Comparison of ENCODE assay signal across 14 cellular contexts in the genomic region with DNA sequence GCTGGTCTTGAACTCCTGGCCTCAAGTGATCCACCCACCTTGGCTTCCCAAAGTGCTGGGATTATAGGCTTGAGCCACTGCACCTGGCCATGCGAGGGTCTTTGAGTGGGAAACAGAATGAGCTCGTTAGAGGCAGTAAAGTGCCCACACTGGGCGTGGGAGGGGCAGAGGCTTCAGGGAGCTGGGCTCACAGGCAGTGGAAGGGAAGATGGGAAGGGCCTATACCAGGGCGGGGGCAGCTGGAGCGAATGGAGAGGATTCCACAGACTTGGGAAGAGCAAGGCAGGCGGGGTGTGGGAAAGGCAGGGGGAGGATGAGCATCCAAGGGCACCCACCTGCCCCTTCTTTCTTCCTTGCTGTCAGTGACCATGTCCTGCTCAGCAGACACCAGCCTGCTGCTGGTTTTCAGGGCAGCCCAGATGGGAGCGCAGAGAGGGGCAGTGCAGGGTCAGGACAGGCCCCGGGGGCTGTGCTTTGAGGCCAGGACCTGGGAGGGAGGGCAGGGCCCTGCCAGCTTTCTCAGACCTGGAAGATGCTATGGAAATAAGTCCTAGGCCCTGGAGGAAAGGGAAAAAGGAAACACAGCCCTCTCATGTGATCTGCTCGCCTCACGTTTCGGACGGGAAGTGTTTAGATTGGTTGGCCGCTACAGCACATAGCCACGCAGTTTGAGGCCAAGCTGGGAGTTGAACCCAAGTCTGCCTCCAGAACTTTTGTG. TPM values are rescaled to one million over a fixed set of nuclear protein-coding genes. Genes with fewer than 3 reads are reported as not detected.
DNase-seq lines count a peak whose midpoint lies in the region; ATAC-seq and TF ChIP-seq lines count a peak whose summit lies in the region.
"Had no signal": no experiment of that assay in that cellular context is flagged by ENCODE, and none has a peak within 500 bp of the region (broad histone marks: within the 10 kb centered on the region; RNA-seq: fewer than 3 reads in every experiment).

No MANE protein-coding gene starts in this region.

- TSS peak; percentile 6 for BruUV-seq in Calu3 (replicated peaks; lab: Mats Ljungman, UMichigan)

- H3K27ac Mint-ChIP-seq in Calu3 (ENCODE audit: unreplicated experiment), result no peak overlapping the region
- peak overlapping the region in 3 of 5 experiments; percentile 19 to 91 (median 77) for H3K27ac Mint-ChIP-seq in brain
- H3K27ac Mint-ChIP-seq in nephron progenitor cell, result peak overlapping the region; percentile 93

- H3K4me1 Mint-ChIP-seq in Calu3 (ENCODE audit: low read depth, unreplicated experiment), result no peaks in the 10 kb centered on the region
- peaks cover 33% of the 10 kb centered on the region for H3K4me1 Mint-ChIP-seq in brain
- peaks cover 34% of the 10 kb centered on the region for H3K4me1 Mint-ChIP-seq in nephron progenitor cell

- H3K4me3 ChIP-seq in HEK293 (ENCODE audit: low read depth, low read length), result no peak overlapping the region

- no peaks in the 10 kb centered on the region for H3K27me3 Mint-ChIP-seq in Calu3 (ENCODE audit: unreplicated experiment)
- no peaks in the 10 kb centered on the region for H3K27me3 Mint-ChIP-seq in brain
- H3K27me3 Mint-ChIP-seq in nephron progenitor cell (ENCODE audit: low read depth, poor library complexity), result peaks cover 8% of the 10 kb centered on the region

- TF ChIP-seq CTCF in Calu3 (IDR thresholded peaks at IDR 0.05; ENCODE audit: unreplicated experiment), result no peak
- no peak for TF ChIP-seq CTCF in HEK293 (tag by site-specific recombination; IDR thresholded peaks at IDR 0.05)
- TF ChIP-seq CTCF in brain (conservative IDR thresholded peaks at IDR 0.05), result no peak
- no peak for TF ChIP-seq CTCF in nephron progenitor cell (IDR thresholded peaks at IDR 0.05)

- no peak for DNase-seq in Calu3
- DNase-seq in nephron progenitor cell, result no peak
- DNase-seq in AG20443 (ENCODE audit: low spot score), result no peak
- no peak for DNase-seq in HUDEP-2 (lab: John Stamatoyannopoulos, UW; ENCODE audit: unreplicated experiment in 76 of 76)
- DNase-seq: NCI-H1417 treated with DMSO at 0.1 percent for 48 hours, SHP77 treated with DMSO at 0.1 percent for 48 hours, T-helper 2 cell had no signal

- intact Hi-C loops in Calu3 (cut with micrococcal nuclease; ENCODE audit: unreplicated experiment), result loop anchor here (10.0 kb wide), 1 partner anchor 93 kb away; no protein-coding TSS in a partner anchor

- H3K36me3 Mint-ChIP-seq in Calu3 (ENCODE audit: insufficient read depth, unreplicated experiment) (peaks cover 30% of the 10 kb centered on the region), brain (peaks cover 34% of the 10 kb centered on the region), nephron progenitor cell (ENCODE audit: low read depth) (peaks cover 39% of the 10 kb centered on the region)

- CTCF ChIA-PET in Calu3 (lab: Charles Lee) (no interaction called here), HEK293 (lab: Yijun Ruan, JAX) (interaction anchor here (6.6 kb wide), 1 partner anchor 14 kb away, joined by 40 read pairs; no protein-coding TSS in a partner anchor)

- POLR2A ChIA-PET in HEK293 (lab: Yijun Ruan, JAX), result no interaction called here

- H3K9me3 ChIP-seq in HEK293 (ENCODE audit: control insufficient read depth, insufficient read depth, low read depth, low read length), result no peaks in the 10 kb centered on the region

- H3K36me3 ChIP-seq in HEK293 (ENCODE audit: control insufficient read depth in 2 of 2, insufficient read depth in 1 of 2, low read length in 2 of 2), result peaks cover 18 to 35% of the 10 kb centered on the region in 2 experiments

- H3K4me3 Mint-ChIP-seq in Calu3 (ENCODE audit: low read depth, unreplicated experiment) (no peak overlapping the region), brain (peak overlapping the region in 1 of 5 experiments; percentile 9), nephron progenitor cell (no peak overlapping the region)

- ATAC-seq in GM19395 (IDR thresholded peaks at IDR 0.05; ENCODE audit: unreplicated experiment), result no peak
- no peak for ATAC-seq in HG02763 (IDR thresholded peaks at IDR 0.05; ENCODE audit: unreplicated experiment)
- ATAC-seq: HCT116 had no signal

- H3K4me1 ChIP-seq in HEK293 (ENCODE audit: control insufficient read depth, insufficient read depth, low read length), result peaks cover 7% of the 10 kb centered on the region; the same call in 1 of the 2 replicates
- H3K4me1 ChIP-seq: parathyroid adenoma had no signal

- H3K27ac ChIP-seq in HEK293 (ENCODE audit: extremely low read depth, low read depth, low read length), result no peak overlapping the region; the same call in 1 of the 2 replicates
- H3K27ac ChIP-seq: parathyroid adenoma had no signal

- no peaks in the 10 kb centered on the region for H3K9me3 Mint-ChIP-seq in Calu3 (ENCODE audit: low read depth, unreplicated experiment)
- H3K9me3 Mint-ChIP-seq in brain, result peaks cover 0 to 6% (median 5%) of the 10 kb centered on the region in 5 experiments
- H3K9me3 Mint-ChIP-seq in nephron progenitor cell, result no peaks in the 10 kb centered on the region

TF ChIP-seq in HEK293, 187 proteins besides CTCF, POLR2A, EP300 and RAD21:
- TF ChIP-seq SP2 (tag by site-specific recombination; IDR thresholded peaks at IDR 0.05) (peak; percentile 40), ZNF24 (tag by site-specific recombination; IDR thresholded peaks at IDR 0.05) (no peak), ZNF341 (tag by site-specific recombination; IDR thresholded peaks at IDR 0.05; ENCODE audit: low read depth) (peak; percentile 62), EGR2 (tag by site-specific recombination; IDR thresholded peaks at IDR 0.05; ENCODE audit: low read depth) (peak; percentile 95), ZBTB17 (tag by site-specific recombination; IDR thresholded peaks at IDR 0.05) (0 out of 2 replicates have a peak, but pooled peaks have one; percentile 44), GLIS2 (tag by site-specific recombination; IDR thresholded peaks at IDR 0.05) (peak; percentile 34), ZNF600 (tag by site-specific recombination; IDR thresholded peaks at IDR 0.05) (peak; percentile 51; the same call in 1 of the 2 replicates), ZFHX2 (tag by site-specific recombination; conservative IDR thresholded peaks at IDR 0.05) (peak; percentile 95), GLIS1 (tag by site-specific recombination; IDR thresholded peaks at IDR 0.05) (no peak), ZNF335 (tag by site-specific recombination; conservative IDR thresholded peaks at IDR 0.05) (peak; percentile 47; the same call in 1 of the 2 replicates)
- TF ChIP-seq, protein P1, sequence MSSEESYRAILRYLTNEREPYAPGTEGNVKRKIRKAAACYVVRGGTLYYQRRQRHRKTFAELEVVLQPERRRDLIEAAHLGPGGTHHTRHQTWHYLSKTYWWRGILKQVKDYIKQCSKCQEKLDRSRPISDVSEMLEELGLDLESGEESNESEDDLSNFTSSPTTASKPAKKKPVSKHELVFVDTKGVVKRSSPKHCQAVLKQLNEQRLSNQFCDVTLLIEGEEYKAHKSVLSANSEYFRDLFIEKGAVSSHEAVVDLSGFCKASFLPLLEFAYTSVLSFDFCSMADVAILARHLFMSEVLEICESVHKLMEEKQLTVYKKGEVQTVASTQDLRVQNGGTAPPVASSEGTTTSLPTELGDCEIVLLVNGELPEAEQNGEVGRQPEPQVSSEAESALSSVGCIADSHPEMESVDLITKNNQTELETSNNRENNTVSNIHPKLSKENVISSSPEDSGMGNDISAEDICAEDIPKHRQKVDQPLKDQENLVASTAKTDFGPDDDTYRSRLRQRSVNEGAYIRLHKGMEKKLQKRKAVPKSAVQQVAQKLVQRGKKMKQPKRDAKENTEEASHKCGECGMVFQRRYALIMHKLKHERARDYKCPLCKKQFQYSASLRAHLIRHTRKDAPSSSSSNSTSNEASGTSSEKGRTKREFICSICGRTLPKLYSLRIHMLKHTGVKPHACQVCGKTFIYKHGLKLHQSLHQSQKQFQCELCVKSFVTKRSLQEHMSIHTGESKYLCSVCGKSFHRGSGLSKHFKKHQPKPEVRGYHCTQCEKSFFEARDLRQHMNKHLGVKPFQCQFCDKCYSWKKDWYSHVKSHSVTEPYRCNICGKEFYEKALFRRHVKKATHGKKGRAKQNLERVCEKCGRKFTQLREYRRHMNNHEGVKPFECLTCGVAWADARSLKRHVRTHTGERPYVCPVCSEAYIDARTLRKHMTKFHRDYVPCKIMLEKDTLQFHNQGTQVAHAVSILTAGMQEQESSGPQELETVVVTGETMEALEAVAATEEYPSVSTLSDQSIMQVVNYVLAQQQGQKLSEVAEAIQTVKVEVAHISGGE (tag by site-specific recombination; conservative IDR thresholded peaks at IDR 0.05; ENCODE audit: low read depth), result peak; percentile 45

RNA-seq across cellular contexts. Expression of a gene that starts 4.3 kb away (rescaled TPM):
- total RNA-seq in Calu3 (2022), result 0.50 and 0.56 TPM in 2 replicates
- polyA plus RNA-seq in brain (ENCODE audit: insufficient read depth, low read depth, low replicate concordance), result 45.1 TPM
- total RNA-seq: HT1080 had no signal
